In genomic region chr2:46779447-46779941, GRCh38 we compare ENCODE assay signal across 1 cellular context.
TF ChIP-seq lines count a peak whose summit lies in the region.

No MANE protein-coding gene starts in this region.

TF ChIP-seq in Ishikawa, 13 proteins besides CTCF, POLR2A, EP300 and RAD21 (continued from another document):
- TF ChIP-seq USF1 (IDR thresholded peaks at IDR 0.05), result no peak
- TF ChIP-seq REST (IDR thresholded peaks at IDR 0.05; ENCODE audit: low read depth), result no peak
- no peak for TF ChIP-seq ZBTB7A (IDR thresholded peaks at IDR 0.05; ENCODE audit: low read depth)
- no peak for TF ChIP-seq TAF1 (IDR thresholded peaks at IDR 0.05; ENCODE audit: low read depth)
